8 cellular contexts compared by ENCODE assay signal in the genomic region with DNA sequence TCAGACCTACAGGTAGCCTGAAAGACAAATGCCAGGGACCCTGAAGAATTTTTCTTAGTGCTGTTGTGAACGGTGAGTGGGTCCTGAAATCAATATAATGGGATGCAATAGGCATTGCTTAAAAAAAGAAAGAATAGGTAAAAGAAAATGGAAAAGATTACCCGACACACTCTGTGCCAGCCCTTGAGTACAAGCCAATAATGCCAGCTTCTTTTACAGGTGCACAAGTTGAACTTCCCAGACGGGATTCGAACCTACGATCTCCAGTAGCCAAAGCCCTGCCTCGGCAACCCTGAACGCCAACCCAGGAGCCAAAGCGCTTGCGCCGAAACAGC. TPM values are rescaled to one million over a fixed set of nuclear protein-coding genes. Genes with fewer than 3 reads are reported as not detected.
DNase-seq lines count a peak whose midpoint lies in the region; ATAC-seq and TF ChIP-seq lines count a peak whose summit lies in the region.
"Had no signal": no experiment of that assay in that cellular context is flagged by ENCODE, and none has a peak within 500 bp of the region (broad histone marks: within the 10 kb centered on the region; RNA-seq: fewer than 3 reads in every experiment).

No MANE protein-coding gene starts in this region.

- H3K9ac ChIP-seq in HCT116 (ENCODE audit: low read length): peak overlapping the region; percentile 51
- H3K9ac ChIP-seq in smooth muscle cell (ENCODE audit: low read depth): no peak overlapping the region

- no peak overlapping the region for H2AFZ ChIP-seq in HCT116 (ENCODE audit: low read depth, low read length, poor library complexity, severe bottlenecking)
- peak overlapping the region; percentile 84 for H2AFZ ChIP-seq in smooth muscle cell (ENCODE audit: low read depth)

- H3K4me1 ChIP-seq in HCT116 (ENCODE audit: control insufficient read depth in 1 of 2, insufficient read depth in 2 of 2, low read length in 2 of 2) (peaks cover 6 to 12% of the 10 kb centered on the region in 2 experiments; a peak in 3 of 4 replicates), smooth muscle cell (ENCODE audit: low read depth) (no peaks in the 10 kb centered on the region), thyroid gland (peaks cover 4% of the 10 kb centered on the region in 2 donors)

- 0 out of 2 replicates have a peak overlapping the region, but pooled peaks have one; percentile 12 for H3K27ac ChIP-seq in HCT116 (ENCODE audit: low read depth, low read length)
- H3K27ac ChIP-seq in WERI-Rb-1: peak overlapping the region; percentile 98
- no peak overlapping the region for H3K27ac ChIP-seq in smooth muscle cell (ENCODE audit: low read depth)
- no peak overlapping the region for H3K27ac ChIP-seq in thyroid gland

- no peaks in the 10 kb centered on the region for H3K9me2 ChIP-seq in HCT116 (ENCODE audit: insufficient read depth)

- intact Hi-C loops in HCT116 (cut with micrococcal nuclease): no loop called here
- intact Hi-C loops in thyroid gland (cut with DNase I): no loop called here

- no peaks in the 10 kb centered on the region for H3K9me3 ChIP-seq in HCT116 (ENCODE audit: control insufficient read depth in 1 of 2, insufficient read depth in 1 of 2, low read depth in 1 of 2, low read length in 2 of 2)
- H3K9me3 ChIP-seq in WERI-Rb-1 (ENCODE audit: severe bottlenecking): peaks cover 4% of the 10 kb centered on the region
- H3K9me3 ChIP-seq in smooth muscle cell (replicated peaks; ENCODE audit: low read depth): no peaks in the 10 kb centered on the region
- H3K9me3 ChIP-seq in thyroid gland: no peaks in the 10 kb centered on the region

- DNase-seq in HCT116 (ENCODE audit: low read depth, low spot score) (no peak), WERI-Rb-1 (no peak), foreskin fibroblast (no peak), smooth muscle cell (lab: John Stamatoyannopoulos, UW; ENCODE audit: unreplicated experiment) (no peak), thyroid gland (no peak)
- DNase-seq in stimulated activated CD4-positive, alpha-beta T cell treated with anti-CD3 and anti-CD28 coated beads, Interleukin-2, amount 100 ng/mL, for 24 hours: no peak

- BruUV-seq in HCT116 (replicated peaks; lab: Mats Ljungman, UMichigan): no TSS peak

- H3F3A ChIP-seq in smooth muscle cell (ENCODE audit: low read depth): no peaks in the 10 kb centered on the region

- TF ChIP-seq CTCF in HCT116 (IDR thresholded peaks at IDR 0.05 in 2 of 3, conservative IDR thresholded peaks at IDR 0.05 in 1 of 3; ENCODE audit: borderline replicate concordance in 1 of 3, insufficient read depth in 1 of 3, low read depth in 2 of 3, low read length in 2 of 3): no peak
- TF ChIP-seq CTCF in WERI-Rb-1 (IDR thresholded peaks at IDR 0.05; ENCODE audit: low read depth, low read length): no peak
- no peak for TF ChIP-seq CTCF in foreskin fibroblast (IDR thresholded peaks at IDR 0.05; ENCODE audit: low read depth, low read length)
- TF ChIP-seq CTCF in smooth muscle cell (IDR thresholded peaks at IDR 0.05; ENCODE audit: borderline replicate concordance, insufficient read depth, poor library complexity, severe bottlenecking): no peak
- no peak for TF ChIP-seq CTCF in thyroid gland (IDR thresholded peaks at IDR 0.05)

- ATAC-seq in HCT116 (no peak), GM21390 (IDR thresholded peaks at IDR 0.05; ENCODE audit: unreplicated experiment) (no peak)

- CTCF ChIA-PET in HCT116 (lab: Charles Lee): no interaction called here

- peak overlapping the region; percentile 61 to 72 for H3K4me3 ChIP-seq in HCT116 (replicated peaks in 1 of 2; ENCODE audit: low read depth in 1 of 2, low read length in 2 of 2)
- peak overlapping the region; percentile 49 for H3K4me3 ChIP-seq in WERI-Rb-1 (ENCODE audit: low read depth, low read length)
- peak overlapping the region; percentile 66 to 74 for H3K4me3 ChIP-seq in foreskin fibroblast (ENCODE audit: low read depth in 1 of 2, low read length in 2 of 2)
- H3K4me3 ChIP-seq in smooth muscle cell: peak overlapping the region; percentile 62
- no peak overlapping the region for H3K4me3 ChIP-seq in thyroid gland (replicated peaks in 1 of 3)

- RAD21 ChIA-PET in HCT116 (lab: Charles Lee; ENCODE audit: low non-redundant PET in 1 of 2, low total read pairs in 2 of 2, uncharacterized antibody in 2 of 2, unreplicated experiment in 2 of 2): no interaction called here

- POLR2A ChIA-PET in HCT116 (lab: Charles Lee): interaction anchor here (0.7 to 1.4 kb wide), 5 partner anchors 8 to 175 kb away, joined by 3 to 6 read pairs (median 3); partner anchors contain the start of genes HDAC6 and SLC35A2

- WGBS in smooth muscle cell (ENCODE audit: low lambda C conversion rate): 45% methylated on average over 10 of the region's 10 CpGs
- WGBS in thyroid gland, 2 donors: 11 to 14% methylated on average over 5 to 7 of the region's 10 CpGs

- no peak for TF ChIP-seq POLR2A in HCT116 (IDR thresholded peaks at IDR 0.05; ENCODE audit: borderline replicate concordance, extremely low read depth, insufficient read depth, insufficient read length)
- no peak for TF ChIP-seq POLR2A in thyroid gland (IDR thresholded peaks at IDR 0.05)

- H3K4me2 ChIP-seq in HCT116 (ENCODE audit: low read length): peak overlapping the region; percentile 90
- peak overlapping the region; percentile 80 for H3K4me2 ChIP-seq in smooth muscle cell

- no peaks in the 10 kb centered on the region for H3K79me2 ChIP-seq in HCT116 (ENCODE audit: insufficient read depth, low read length)
- no peaks in the 10 kb centered on the region for H3K79me2 ChIP-seq in smooth muscle cell (ENCODE audit: low read depth)

- H4K20me1 ChIP-seq in HCT116 (ENCODE audit: insufficient read depth) (no peaks in the 10 kb centered on the region), smooth muscle cell (ENCODE audit: low read depth) (no peaks in the 10 kb centered on the region)

- H3K27me3 ChIP-seq in HCT116 (ENCODE audit: insufficient read depth, low read length): no peaks in the 10 kb centered on the region
- H3K27me3 ChIP-seq in WERI-Rb-1 (ENCODE audit: insufficient read depth, low read depth, severe bottlenecking): peaks cover 10% of the 10 kb centered on the region
- H3K27me3 ChIP-seq in smooth muscle cell (ENCODE audit: low read depth): no peaks in the 10 kb centered on the region
- H3K27me3 ChIP-seq in thyroid gland: no peaks in the 10 kb centered on the region

- H3K36me3 ChIP-seq in HCT116 (ENCODE audit: control insufficient read depth in 1 of 2, insufficient read depth in 2 of 2, low read length in 2 of 2) (no peaks in the 10 kb centered on the region), WERI-Rb-1 (no peaks in the 10 kb centered on the region; the same call in 1 of the 2 replicates), smooth muscle cell (ENCODE audit: low read depth) (no peaks in the 10 kb centered on the region), thyroid gland (no peaks in the 10 kb centered on the region)

- no peak for TF ChIP-seq RAD21 in HCT116 (IDR thresholded peaks at IDR 0.05; ENCODE audit: low read depth)

TF ChIP-seq in HCT116, 20 proteins besides CTCF, POLR2A, EP300 and RAD21 (continues in another document):
- TF ChIP-seq EGR1 (IDR thresholded peaks at IDR 0.05; ENCODE audit: low read depth) (no peak), SP1 (IDR thresholded peaks at IDR 0.05; ENCODE audit: low read depth) (no peak), FOSL1 (IDR thresholded peaks at IDR 0.05; ENCODE audit: low read depth) (no peak), EZH2phosphoT487 (IDR thresholded peaks at IDR 0.05; ENCODE audit: borderline replicate concordance) (no peak), MAX (IDR thresholded peaks at IDR 0.05) (no peak), ELF1 (IDR thresholded peaks at IDR 0.05; ENCODE audit: borderline replicate concordance, low read depth) (no peak), CEBPB (IDR thresholded peaks at IDR 0.05; ENCODE audit: low read depth) (no peak), SIN3A (IDR thresholded peaks at IDR 0.05; ENCODE audit: low read depth) (no peak)
- TF ChIP-seq, protein P1, sequence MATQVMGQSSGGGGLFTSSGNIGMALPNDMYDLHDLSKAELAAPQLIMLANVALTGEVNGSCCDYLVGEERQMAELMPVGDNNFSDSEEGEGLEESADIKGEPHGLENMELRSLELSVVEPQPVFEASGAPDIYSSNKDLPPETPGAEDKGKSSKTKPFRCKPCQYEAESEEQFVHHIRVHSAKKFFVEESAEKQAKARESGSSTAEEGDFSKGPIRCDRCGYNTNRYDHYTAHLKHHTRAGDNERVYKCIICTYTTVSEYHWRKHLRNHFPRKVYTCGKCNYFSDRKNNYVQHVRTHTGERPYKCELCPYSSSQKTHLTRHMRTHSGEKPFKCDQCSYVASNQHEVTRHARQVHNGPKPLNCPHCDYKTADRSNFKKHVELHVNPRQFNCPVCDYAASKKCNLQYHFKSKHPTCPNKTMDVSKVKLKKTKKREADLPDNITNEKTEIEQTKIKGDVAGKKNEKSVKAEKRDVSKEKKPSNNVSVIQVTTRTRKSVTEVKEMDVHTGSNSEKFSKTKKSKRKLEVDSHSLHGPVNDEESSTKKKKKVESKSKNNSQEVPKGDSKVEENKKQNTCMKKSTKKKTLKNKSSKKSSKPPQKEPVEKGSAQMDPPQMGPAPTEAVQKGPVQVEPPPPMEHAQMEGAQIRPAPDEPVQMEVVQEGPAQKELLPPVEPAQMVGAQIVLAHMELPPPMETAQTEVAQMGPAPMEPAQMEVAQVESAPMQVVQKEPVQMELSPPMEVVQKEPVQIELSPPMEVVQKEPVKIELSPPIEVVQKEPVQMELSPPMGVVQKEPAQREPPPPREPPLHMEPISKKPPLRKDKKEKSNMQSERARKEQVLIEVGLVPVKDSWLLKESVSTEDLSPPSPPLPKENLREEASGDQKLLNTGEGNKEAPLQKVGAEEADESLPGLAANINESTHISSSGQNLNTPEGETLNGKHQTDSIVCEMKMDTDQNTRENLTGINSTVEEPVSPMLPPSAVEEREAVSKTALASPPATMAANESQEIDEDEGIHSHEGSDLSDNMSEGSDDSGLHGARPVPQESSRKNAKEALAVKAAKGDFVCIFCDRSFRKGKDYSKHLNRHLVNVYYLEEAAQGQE (IDR thresholded peaks at IDR 0.05; ENCODE audit: low read depth): no peak

RNA-seq across cellular contexts. Expression of gene GLOD5, which starts 24.7 kb away (rescaled TPM):
- total RNA-seq in HCT116 (2021; ENCODE audit: unreplicated experiment): not detected
- not detected in 2 replicates for polyA plus RNA-seq in HCT116 (2012)
- not detected in 2 replicates for total RNA-seq in smooth muscle cell
- polyA plus RNA-seq in smooth muscle cell: not detected in 2 replicates
- 1 to 10 TPM in 2 of 4 donors, not detected in 2; 1.2 to 3.3 TPM for total RNA-seq in thyroid gland
- total RNA-seq: myocyte had no signal

RNA-seq across cellular contexts. Expression of gene SUV39H1, which starts 40.3 kb away (rescaled TPM):
- total RNA-seq in HCT116 (2021; ENCODE audit: unreplicated experiment) (16.3 TPM), smooth muscle cell (2.6 and 2.7 TPM in 2 replicates), thyroid gland (1 to 10 TPM; 2.7 to 8.6 (median 7.1) TPM)
- 13.1 and 14.2 TPM in 2 replicates for polyA plus RNA-seq in HCT116 (2012)
- polyA plus RNA-seq in smooth muscle cell: 5.6 and 7.7 TPM in 2 replicates

RNA-seq across cellular contexts. Expression of gene GATA1, which starts 49.5 kb away (rescaled TPM):
- 0.34 TPM for total RNA-seq in HCT116 (2021; ENCODE audit: unreplicated experiment)
- polyA plus RNA-seq in HCT116 (2012): 0.05 TPM in 1 of 2 replicates, not detected in the other
- total RNA-seq in smooth muscle cell: not detected in 2 replicates
- not detected in 2 replicates for polyA plus RNA-seq in smooth muscle cell
- total RNA-seq in thyroid gland: not detected
- total RNA-seq: myocyte had no signal

RNA-seq across cellular contexts. Expression of gene WAS, which starts 53.2 kb away (rescaled TPM):
- total RNA-seq in HCT116 (2021; ENCODE audit: unreplicated experiment) (0.84 TPM), smooth muscle cell (0.54 and 2.5 TPM in 2 replicates), thyroid gland (1 to 10 TPM; 1.4 to 4.8 (median 3.3) TPM)
- 0.27 and 0.39 TPM in 2 replicates for polyA plus RNA-seq in HCT116 (2012)
- 0.15 and 0.24 TPM in 2 replicates for polyA plus RNA-seq in smooth muscle cell

Comparison
In these comparisons a context has a peak if more than half of its experiments do, and no peak if none do; other contexts are left out.
1. H3K27ac ChIP-seq: peak in HCT116 (single experiment) and WERI-Rb-1 (single experiment); none in smooth muscle cell (single experiment) and thyroid gland (0 of 3).
2. H3K4me3 ChIP-seq: peak in HCT116 (2 of 2), WERI-Rb-1 (single experiment), foreskin fibroblast (2 of 2) and smooth muscle cell (single experiment); none in thyroid gland (0 of 3).